17 cellular contexts compared by ENCODE assay signal in the genomic region with DNA sequence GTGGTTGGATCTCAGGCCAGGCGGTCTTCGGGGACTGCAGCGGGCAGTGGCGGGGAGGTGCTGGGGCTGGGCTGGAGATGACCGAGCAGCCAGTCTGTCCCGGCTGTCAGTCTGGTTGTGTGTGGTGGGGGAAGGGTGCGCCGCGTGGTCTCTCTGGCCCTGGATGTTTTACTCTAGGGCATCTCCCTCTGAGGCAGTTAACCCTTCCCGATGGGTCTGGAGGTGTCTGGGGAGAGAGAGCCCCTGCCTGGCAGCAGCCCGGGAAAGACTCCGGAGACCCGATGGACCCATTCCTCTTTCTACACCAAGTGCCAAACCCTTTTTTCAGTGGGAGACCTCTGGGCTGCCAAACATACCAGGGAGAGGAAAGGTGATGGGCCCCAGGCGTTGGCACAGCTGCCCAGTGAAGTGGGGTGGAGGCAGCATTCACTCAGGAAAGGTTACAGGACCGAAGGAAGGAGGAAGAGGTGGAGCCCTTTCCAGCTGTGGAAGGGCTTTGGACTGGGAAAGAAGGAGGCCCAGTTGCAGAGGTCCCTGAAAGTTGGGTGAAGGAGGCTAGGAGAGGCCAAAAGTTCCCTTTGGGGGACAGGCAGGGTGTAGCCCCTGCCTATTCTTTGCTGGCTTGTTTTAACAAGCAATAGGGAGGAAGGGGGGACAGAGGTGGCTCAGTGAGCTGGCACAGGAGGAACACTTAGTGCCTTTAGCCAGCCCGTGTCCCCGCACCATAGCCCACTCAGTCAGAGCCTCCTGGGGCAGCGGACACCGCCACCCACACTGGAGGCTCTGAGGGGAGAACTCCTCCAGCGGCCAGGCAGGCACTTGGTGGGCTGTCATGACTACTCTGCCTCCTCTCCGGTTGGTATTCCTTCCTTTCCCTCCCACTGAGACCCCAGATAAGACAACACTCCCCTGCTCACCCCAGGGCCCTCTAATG. TPM values are rescaled to one million over a fixed set of nuclear protein-coding genes. Genes with fewer than 3 reads are reported as not detected.
DNase-seq lines count a peak whose midpoint lies in the region; ATAC-seq and TF ChIP-seq lines count a peak whose summit lies in the region.
"Had no signal": no experiment of that assay in that cellular context is flagged by ENCODE, and none has a peak within 500 bp of the region (broad histone marks: within the 10 kb centered on the region; RNA-seq: fewer than 3 reads in every experiment).

No MANE protein-coding gene starts in this region.

- TF ChIP-seq CTCF in Panc1 (IDR thresholded peaks at IDR 0.05) (no peak), neural progenitor cell (IDR thresholded peaks at IDR 0.05) (no peak), lower leg skin (IDR thresholded peaks at IDR 0.05) (no peak), progenitor cell of endocrine pancreas (IDR thresholded peaks at IDR 0.05; ENCODE audit: unreplicated experiment) (no peak)

- H3K4me2 ChIP-seq in neural progenitor cell: peak overlapping the region; percentile 93

- H3K79me2 ChIP-seq in neural progenitor cell (ENCODE audit: low read depth): peaks cover 18% of the 10 kb centered on the region

- no peaks in the 10 kb centered on the region for H3K9me3 Mint-ChIP-seq in neural progenitor cell
- no peaks in the 10 kb centered on the region for H3K9me3 Mint-ChIP-seq in progenitor cell of endocrine pancreas (ENCODE audit: low read depth)
- H3K9me3 Mint-ChIP-seq: T-helper 2 cell treated with Interferon-gamma antibody and Interleukin-4, amounts not matched to agents 5 μg/mL and 100 μg/mL, for 36 hours had no signal

- in situ Hi-C loops in Panc1 (cut with HindIII; ENCODE audit: low pct_unique_long_range_greater_than_20kb, low sequenced_read_pairs): no loop called here

- no peaks in the 10 kb centered on the region for H3K27me3 ChIP-seq in Panc1 (ENCODE audit: control insufficient read depth, insufficient read depth, low read length)
- H3K27me3 ChIP-seq in neural progenitor cell: peaks cover 69% of the 10 kb centered on the region
- H3K27me3 ChIP-seq: BE2C had no signal

- TF ChIP-seq POLR2A in erythroblast (IDR thresholded peaks at IDR 0.05; ENCODE audit: low read length) (no peak), lower leg skin (IDR thresholded peaks at IDR 0.05) (no peak)

- POLR2A ChIA-PET in Panc1 (lab: Charles Lee): interaction anchor here (0.6 kb wide), 1 partner anchor 11 kb away, joined by 11 read pairs; no protein-coding TSS in a partner anchor

- no peak overlapping the region for H2AFZ ChIP-seq in neural progenitor cell (replicated peaks)

- peak; percentile 51 for DNase-seq in ELF-1 (ENCODE audit: low read depth, low spot score)
- no peak for DNase-seq in Panc1 (ENCODE audit: low read depth, low spot score)
- peak; percentile 42 to 43 for DNase-seq in erythroblast (lab: John Stamatoyannopoulos, UW)
- DNase-seq in neural progenitor cell (ENCODE audit: low spot score): no peak
- no peak for DNase-seq in lower leg skin (ENCODE audit: low spot score in 2 of 2)
- no peak for DNase-seq in progenitor cell of endocrine pancreas (ENCODE audit: low spot score, unreplicated experiment)
- DNase-seq: activated CD4-positive, alpha-beta T cell treated with anti-CD3 and anti-CD28 coated beads, Interleukin-2, amount 50 U/mL, for 48 hours; BE2C; islet precursor cell; MM.1S; mucosa of descending colon; NCI-H2107; NCI-H774 had no signal

- peaks cover 14% of the 10 kb centered on the region for H4K20me1 ChIP-seq in neural progenitor cell (ENCODE audit: low read depth)

- no peaks in the 10 kb centered on the region for H3K36me3 Mint-ChIP-seq in neural progenitor cell
- H3K36me3 Mint-ChIP-seq in progenitor cell of endocrine pancreas (ENCODE audit: insufficient read depth): no peaks in the 10 kb centered on the region

- intact Hi-C loops in Panc1 (cut with micrococcal nuclease; ENCODE audit: unreplicated experiment) (no loop called here), lower leg skin (cut with DNase I; ENCODE audit: low total_unique reads) (no loop called here)

- H3K4me3 Mint-ChIP-seq in neural progenitor cell (peak overlapping the region; percentile 62), progenitor cell of endocrine pancreas (ENCODE audit: low read depth) (no peak overlapping the region)
- H3K4me3 Mint-ChIP-seq: T-helper 2 cell treated with Interferon-gamma antibody and Interleukin-4, amounts not matched to agents 5 μg/mL and 100 μg/mL, for 36 hours had no signal

- WGBS in lower leg skin, 2 donors: 49 to 51% methylated on average over 21 of the region's 21 CpGs

- no peak overlapping the region for H3K9ac ChIP-seq in neural progenitor cell

- H3K27ac Mint-ChIP-seq in neural progenitor cell (no peak overlapping the region), progenitor cell of endocrine pancreas (no peak overlapping the region)
- H3K27ac Mint-ChIP-seq: T-helper 2 cell treated with Interferon-gamma antibody and Interleukin-4, amounts not matched to agents 5 μg/mL and 100 μg/mL, for 36 hours had no signal

- CTCF ChIA-PET in Panc1 (lab: Charles Lee): no interaction called here

- H3K4me3 ChIP-seq in Panc1 (ENCODE audit: low read depth in 2 of 2, low read length in 2 of 2) (peak overlapping the region in 1 of 2 experiments; percentile 60; a peak in 2 of 4 replicates), neural progenitor cell (peak overlapping the region; percentile 64), lower leg skin (ENCODE audit: low read depth, poor library complexity, severe bottlenecking) (no peak overlapping the region)
- H3K4me3 ChIP-seq: GM12878, mucosa of descending colon had no signal

- H3K27me3 Mint-ChIP-seq in neural progenitor cell (ENCODE audit: insufficient read depth, low read depth): peaks cover 69% of the 10 kb centered on the region
- H3K27me3 Mint-ChIP-seq in progenitor cell of endocrine pancreas: peaks cover 74% of the 10 kb centered on the region

- no peaks in the 10 kb centered on the region for H3K9me3 ChIP-seq in Panc1 (ENCODE audit: control insufficient read depth, insufficient read depth, low read depth, low read length)
- H3K9me3 ChIP-seq in neural progenitor cell (ENCODE audit: low read depth): no peaks in the 10 kb centered on the region
- H3K9me3 ChIP-seq: BE2C, mucosa of descending colon, suprapubic skin had no signal

- ATAC-seq in Panc1: no peak; the same call in 1 of the 2 replicates
- ATAC-seq in GM18868 (IDR thresholded peaks at IDR 0.05; ENCODE audit: unreplicated experiment): no peak
- ATAC-seq: GM12878, mucosa of descending colon had no signal

- BruUV-seq in Panc1 (replicated peaks; lab: Mats Ljungman, UMichigan): no TSS peak

- H3K4me1 Mint-ChIP-seq in neural progenitor cell: peaks cover 42% of the 10 kb centered on the region
- peaks cover 21% of the 10 kb centered on the region for H3K4me1 Mint-ChIP-seq in progenitor cell of endocrine pancreas (ENCODE audit: low read depth)

- H3K4me1 ChIP-seq in Panc1 (ENCODE audit: control insufficient read depth, insufficient read depth, low read length) (peaks cover 44% of the 10 kb centered on the region), neural progenitor cell (peaks cover 42% of the 10 kb centered on the region)

- H3F3A ChIP-seq in neural progenitor cell (ENCODE audit: low read depth): peaks cover 30% of the 10 kb centered on the region

- H3K27ac ChIP-seq in Panc1 (ENCODE audit: low read length): peak overlapping the region; percentile 91
- no peak overlapping the region for H3K27ac ChIP-seq in neural progenitor cell
- H3K27ac ChIP-seq: suprapubic skin had no signal

- H3K36me3 ChIP-seq in Panc1 (ENCODE audit: control insufficient read depth, insufficient read depth, low read length): no peaks in the 10 kb centered on the region; the same call in 1 of the 2 replicates
- no peaks in the 10 kb centered on the region for H3K36me3 ChIP-seq in neural progenitor cell
- H3K36me3 ChIP-seq: BE2C, suprapubic skin had no signal

RNA-seq across cellular contexts. Expression of gene BAHD1, which starts 2.7 kb away (rescaled TPM):
- total RNA-seq in Panc1 (2021; ENCODE audit: unreplicated experiment) (40.6 TPM), neural progenitor cell (ENCODE audit: low replicate concordance) (5.8 and 13.7 TPM in 2 replicates), lower leg skin (10 to 100 TPM; 12.8 to 18.5 (median 16.2) TPM), progenitor cell of endocrine pancreas (24.1 and 24.3 TPM in 2 replicates)
- 36.7 TPM for polyA plus RNA-seq in Panc1 (2012; ENCODE audit: insufficient read length)

RNA-seq across cellular contexts. Expression of gene IVD, which starts 32.4 kb away (rescaled TPM):
- total RNA-seq in Panc1 (2021; ENCODE audit: unreplicated experiment) (74.6 TPM), neural progenitor cell (ENCODE audit: low replicate concordance) (18.0 and 38.4 TPM in 2 replicates), lower leg skin (10 to 100 TPM in 3 of 4 donors, 1 to 10 TPM in 1; 5.9 to 21.1 (median 12.6) TPM), progenitor cell of endocrine pancreas (82.0 and 93.0 TPM in 2 replicates)
- 57.8 TPM for polyA plus RNA-seq in Panc1 (2012; ENCODE audit: insufficient read length)

RNA-seq across cellular contexts. Expression of gene CHST14, which starts 32.8 kb away (rescaled TPM):
- total RNA-seq in Panc1 (2021; ENCODE audit: unreplicated experiment) (42.4 TPM), neural progenitor cell (ENCODE audit: low replicate concordance) (11.9 and 17.5 TPM in 2 replicates), lower leg skin (1 to 10 TPM; 5.6 to 10.0 (median 8.8) TPM), progenitor cell of endocrine pancreas (29.1 and 29.3 TPM in 2 replicates)
- 48.2 TPM for polyA plus RNA-seq in Panc1 (2012; ENCODE audit: insufficient read length)

RNA-seq across cellular contexts. Expression of gene KNSTRN, which starts 55.5 kb away (rescaled TPM):
- total RNA-seq in Panc1 (2021; ENCODE audit: unreplicated experiment): 74.6 TPM
- 27.8 TPM for polyA plus RNA-seq in Panc1 (2012; ENCODE audit: insufficient read length)
- total RNA-seq in neural progenitor cell (ENCODE audit: low replicate concordance): 129 and 152 TPM in 2 replicates
- 10 to 100 TPM in 3 of 4 donors, 1 to 10 TPM in 1; 7.6 to 24.8 (median 13.1) TPM for total RNA-seq in lower leg skin
- 44.8 and 46.2 TPM in 2 replicates for total RNA-seq in progenitor cell of endocrine pancreas

Comparison
In these comparisons a context has a peak if more than half of its experiments do, and no peak if none do; other contexts are left out.
1. DNase-seq: peak in ELF-1 (single experiment) and erythroblast (2 of 2); none in Panc1 (single experiment), neural progenitor cell (single experiment), lower leg skin (0 of 2) and progenitor cell of endocrine pancreas (single experiment).